Comparison of ENCODE assay signal across 9 cellular contexts in the genomic region with DNA sequence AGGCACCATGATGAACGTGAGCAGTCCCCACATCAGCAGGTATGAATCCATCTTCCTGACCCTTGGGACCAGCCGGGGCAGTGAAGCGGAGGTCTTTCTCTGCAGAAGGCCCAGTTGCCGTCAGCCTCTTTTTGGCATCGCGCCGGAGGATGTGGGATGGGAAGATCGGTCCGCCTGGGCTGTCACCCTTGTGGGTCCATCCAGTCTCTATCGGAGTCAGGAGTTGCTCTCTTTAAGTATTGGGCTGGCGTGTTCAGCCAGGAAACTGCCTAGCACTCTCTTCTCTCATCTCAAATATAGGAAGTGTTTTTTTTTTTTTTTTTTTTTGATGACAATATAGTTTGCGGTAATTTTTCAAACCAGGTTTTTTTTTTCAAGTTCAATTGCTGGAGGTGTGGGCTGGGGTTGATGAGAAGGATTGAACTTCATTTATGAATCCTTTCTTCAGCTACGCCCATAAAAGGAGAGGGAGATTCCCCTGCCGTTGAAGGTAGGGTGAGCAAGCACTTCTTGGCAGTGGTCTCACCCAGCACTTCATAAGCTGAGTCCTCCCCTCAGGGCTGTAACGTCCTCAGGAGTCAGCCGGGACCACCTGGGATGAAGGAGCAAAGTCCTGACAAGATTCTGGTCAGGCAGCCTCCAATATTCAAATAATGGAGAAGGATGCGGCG. TPM values are rescaled to one million over a fixed set of nuclear protein-coding genes. Genes with fewer than 3 reads are reported as not detected.
A peak's percentile ranks its signal among the peaks of the same experiment; 100 is the strongest.
DNase-seq lines count a peak whose midpoint lies in the region; ATAC-seq and TF ChIP-seq lines count a peak whose summit lies in the region.
"Had no signal": no experiment of that assay in that cellular context is flagged by ENCODE, and none has a peak within 500 bp of the region (broad histone marks: within the 10 kb centered on the region; RNA-seq: fewer than 3 reads in every experiment).

Gene IL2RA, minus strand, starts transcription at position 267 of the 671 bp plus-strand sequence. Its CDS starts 216 bp downstream, at position 51.

- WGBS in spleen, 5 donors = 44 to 55% (median 48%) methylated on average over 15 to 18 of the region's 18 CpGs

- peaks cover 15 to 73% (median 40%) of the 10 kb centered on the region in 4 donors for H3K4me1 Mint-ChIP-seq in CD4-positive, CD25-positive, alpha-beta regulatory T cell
- H3K4me1 Mint-ChIP-seq in T-helper 17 cell = peaks cover 58% of the 10 kb centered on the region
- peaks cover 74% of the 10 kb centered on the region for H3K4me1 Mint-ChIP-seq in activated naive CD4-positive, alpha-beta T cell treated with anti-CD3 and anti-CD28 coated beads, Interleukin-2, amount 10 ng/mL, durations not matched to agents 7 days and 5 days

- H3K27ac Mint-ChIP-seq in CD4-positive, CD25-positive, alpha-beta regulatory T cell = peak within 1 kb of the TSS; percentile 89 to 99 (median 98)
- H3K27ac Mint-ChIP-seq in T-helper 17 cell = peak within 1 kb of the TSS; percentile 95
- H3K27ac Mint-ChIP-seq in activated naive CD4-positive, alpha-beta T cell treated with anti-CD3 and anti-CD28 coated beads, Interleukin-2, amount 10 ng/mL, durations not matched to agents 7 days and 5 days = peak within 1 kb of the TSS; percentile 95

- DNase-seq in CD4-positive, CD25-positive, alpha-beta regulatory T cell = peak; percentile 66 to 94 (median 78)
- DNase-seq in T-helper 17 cell = peak; percentile 35 to 56 (median 41)
- DNase-seq in activated naive CD4-positive, alpha-beta T cell treated with anti-CD3 and anti-CD28 coated beads, Interleukin-2, amount 10 ng/mL, durations not matched to agents 7 days and 5 days = peak; percentile 75
- DNase-seq in spleen = peak; percentile 81
- no peak for DNase-seq in NOMO-1 treated with DMSO at 0.1 percent for 48 hours (lab: John Stamatoyannopoulos, UW; ENCODE audit: unreplicated experiment)
- DNase-seq in NCI-H345 treated with DMSO at 0.1 percent for 48 hours (lab: John Stamatoyannopoulos, UW; ENCODE audit: unreplicated experiment) = no peak
- no peak for DNase-seq in HuH-7.5 (ENCODE audit: low spot score)
- DNase-seq: SJCRH30 had no signal

- CTCF ChIA-PET in activated naive CD4-positive, alpha-beta T cell treated with anti-CD3 and anti-CD28 coated beads, Interleukin-2, amount 10 ng/mL, durations not matched to agents 7 days and 5 days (lab: Charles Lee) = interaction anchor here (0.6 to 4.1 kb wide), 6 partner anchors 9 to 174 kb away, joined by 3 to 25 read pairs (median 4); no protein-coding TSS in a partner anchor

- peak within 1 kb of the TSS; percentile 90 for H3K27ac ChIP-seq in CD4-positive, CD25-positive, alpha-beta regulatory T cell (ENCODE audit: insufficient read depth, low read length, poor library complexity, severe bottlenecking)
- H3K27ac ChIP-seq in spleen = peak within 1 kb of the TSS in 7 of 8 donors; percentile 0 to 82 (median 62)
- H3K27ac ChIP-seq: SJCRH30 had no signal

- peaks cover 6% of the 10 kb centered on the region for H3K27me3 Mint-ChIP-seq in CD4-positive, CD25-positive, alpha-beta regulatory T cell
- no peaks in the 10 kb centered on the region for H3K27me3 Mint-ChIP-seq in T-helper 17 cell
- H3K27me3 Mint-ChIP-seq in activated naive CD4-positive, alpha-beta T cell treated with anti-CD3 and anti-CD28 coated beads, Interleukin-2, amount 10 ng/mL, durations not matched to agents 7 days and 5 days = no peaks in the 10 kb centered on the region

- H3K4me3 Mint-ChIP-seq in CD4-positive, CD25-positive, alpha-beta regulatory T cell = peak within 1 kb of the TSS; percentile 100
- peak within 1 kb of the TSS; percentile 96 for H3K4me3 Mint-ChIP-seq in T-helper 17 cell
- H3K4me3 Mint-ChIP-seq in activated naive CD4-positive, alpha-beta T cell treated with anti-CD3 and anti-CD28 coated beads, Interleukin-2, amount 10 ng/mL, durations not matched to agents 7 days and 5 days = peak within 1 kb of the TSS; percentile 81

- H3K27me3 ChIP-seq in CD4-positive, CD25-positive, alpha-beta regulatory T cell (ENCODE audit: control insufficient read depth, insufficient read depth, low read length) = no peaks in the 10 kb centered on the region
- no peaks in the 10 kb centered on the region for H3K27me3 ChIP-seq in spleen (replicated peaks in 1 of 7)
- H3K27me3 ChIP-seq: SJCRH30 had no signal

- TF ChIP-seq POLR2A in spleen (IDR thresholded peaks at IDR 0.05) = no peak

- H3K36me3 Mint-ChIP-seq in CD4-positive, CD25-positive, alpha-beta regulatory T cell = peaks cover 29% of the 10 kb centered on the region
- H3K36me3 Mint-ChIP-seq in T-helper 17 cell (ENCODE audit: low read depth) = no peaks in the 10 kb centered on the region
- peaks cover 36% of the 10 kb centered on the region for H3K36me3 Mint-ChIP-seq in activated naive CD4-positive, alpha-beta T cell treated with anti-CD3 and anti-CD28 coated beads, Interleukin-2, amount 10 ng/mL, durations not matched to agents 7 days and 5 days

- peaks cover 70% of the 10 kb centered on the region for H3K4me1 ChIP-seq in CD4-positive, CD25-positive, alpha-beta regulatory T cell (ENCODE audit: control insufficient read depth, insufficient read depth, low read length, poor library complexity, severe bottlenecking)
- H3K4me1 ChIP-seq in spleen = peaks cover 15 to 87% (median 68%) of the 10 kb centered on the region in 6 donors
- H3K4me1 ChIP-seq: SJCRH30 had no signal

- H3K4me3 ChIP-seq in CD4-positive, CD25-positive, alpha-beta regulatory T cell (ENCODE audit: low read depth, low read length) = peak within 1 kb of the TSS; percentile 100
- peak within 1 kb of the TSS; percentile 19 to 70 (median 32) for H3K4me3 ChIP-seq in spleen
- H3K4me3 ChIP-seq: SJCRH30 had no signal

- intact Hi-C loops in spleen (cut with DNase I; ENCODE audit: low total_unique reads) = no loop called here

- H3K9me3 ChIP-seq in CD4-positive, CD25-positive, alpha-beta regulatory T cell (ENCODE audit: control insufficient read depth in 2 of 2, low read length in 2 of 2) = no peaks in the 10 kb centered on the region
- H3K9me3 ChIP-seq in T-helper 17 cell (ENCODE audit: control insufficient read depth, low read length, poor library complexity, severe bottlenecking) (peaks cover 9% of the 10 kb centered on the region), spleen (no peaks in the 10 kb centered on the region)
- H3K9me3 ChIP-seq: SJCRH30 had no signal

- H3K9me3 Mint-ChIP-seq in CD4-positive, CD25-positive, alpha-beta regulatory T cell = peaks cover 0 to 3% (median 0%) of the 10 kb centered on the region in 7 donors
- H3K9me3 Mint-ChIP-seq in activated naive CD4-positive, alpha-beta T cell treated with anti-CD3 and anti-CD28 coated beads, Interleukin-2, amount 10 ng/mL, durations not matched to agents 7 days and 5 days = peaks cover 4% of the 10 kb centered on the region

- TF ChIP-seq CTCF in spleen (IDR thresholded peaks at IDR 0.05 in 8 of 11, conservative IDR thresholded peaks at IDR 0.05 in 3 of 11) = no peak

- ATAC-seq in CD4-positive, CD25-positive, alpha-beta regulatory T cell (ENCODE audit: low read depth in 2 of 2) = peak; percentile 76 to 77
- ATAC-seq in T-helper 17 cell (peak; percentile 90), GM21737 (IDR thresholded peaks at IDR 0.05; ENCODE audit: unreplicated experiment) (no peak)

- H3K36me3 ChIP-seq in CD4-positive, CD25-positive, alpha-beta regulatory T cell (ENCODE audit: control insufficient read depth, insufficient read depth, low read length) = peaks cover 25% of the 10 kb centered on the region
- H3K36me3 ChIP-seq in spleen = no peaks in the 10 kb centered on the region
- H3K36me3 ChIP-seq: SJCRH30 had no signal

RNA-seq across cellular contexts. Expression of gene IL2RA, which starts in this region (rescaled TPM):
- total RNA-seq in CD4-positive, CD25-positive, alpha-beta regulatory T cell = 220 TPM
- polyA plus RNA-seq in CD4-positive, CD25-positive, alpha-beta regulatory T cell = 100 to 1,000 TPM; 159 to 261 (median 179) TPM
- total RNA-seq in T-helper 17 cell = 10 to 100 TPM; 51.7 to 59.2 TPM
- 10 to 100 TPM in 5 of 7 donors, 1 to 10 TPM in 2; 3.5 to 78.7 (median 22.8) TPM for total RNA-seq in spleen
- polyA plus RNA-seq in spleen = 1 to 10 TPM; 5.0 to 9.7 (median 5.6) TPM
- total RNA-seq: SJCRH30 had no signal

Comparison
In these comparisons a context has a peak if more than half of its experiments do, and no peak if none do; other contexts are left out.
1. RNA of gene IL2RA (polyA plus RNA-seq): 159 to 261 TPM in CD4-positive, CD25-positive, alpha-beta regulatory T cell; 5.0 to 9.7 TPM in spleen; every median in the first group is over 10 times any median in the second.
2. DNase-seq: peak in CD4-positive, CD25-positive, alpha-beta regulatory T cell (3 of 3), T-helper 17 cell (3 of 3), activated naive CD4-positive, alpha-beta T cell treated with anti-CD3 and anti-CD28 coated beads, Interleukin-2, amount 10 ng/mL, durations not matched to agents 7 days and 5 days (single experiment) and spleen (single experiment); none in NOMO-1 treated with DMSO at 0.1 percent for 48 hours (single experiment), NCI-H345 treated with DMSO at 0.1 percent for 48 hours (single experiment) and HuH-7.5 (single experiment).
3. Peak in every context shown above with its lines, with median percentiles within 50 percentile points of each other: H3K27ac Mint-ChIP-seq and H3K4me3 Mint-ChIP-seq.